Comparison of ENCODE assay signal across 19 cellular contexts in genomic region chr7:24442170-24442777, GRCh38.
DNase-seq lines count a peak whose midpoint lies in the region; ATAC-seq and TF ChIP-seq lines count a peak whose summit lies in the region.
"Had no signal": no experiment of that assay in that cellular context is flagged by ENCODE, and none has a peak within 500 bp of the region (broad histone marks: within the 10 kb centered on the region; RNA-seq: fewer than 3 reads in every experiment).

No MANE protein-coding gene starts in this region.

- H3K4ac ChIP-seq in H9 (ENCODE audit: low read depth, low read length) = no peak overlapping the region

- no peak overlapping the region for H3K4me2 ChIP-seq in H9 (ENCODE audit: insufficient read depth, insufficient read length, low read length)
- H3K4me2 ChIP-seq: KMS-11 had no signal

- no peak overlapping the region for H3K4me3 Mint-ChIP-seq in stimulated activated naive CD8-positive, alpha-beta T cell treated with anti-CD3 and anti-CD28 coated beads, Interleukin-15, amount 100 ng/mL, for 72 hours
- H3K4me3 Mint-ChIP-seq in immature natural killer cell = peak overlapping the region; percentile 82 to 95 (median 87)
- H3K4me3 Mint-ChIP-seq in H9 = no peak overlapping the region

- no peak overlapping the region for H4K8ac ChIP-seq in H9 (replicated peaks; ENCODE audit: insufficient read length, low read depth, low read length)

- no peaks in the 10 kb centered on the region for H4K20me1 ChIP-seq in H9 (ENCODE audit: control insufficient read depth, insufficient read depth, insufficient read length)

- H3K9me3 ChIP-seq in H9 (ENCODE audit: control insufficient read depth, low read depth, low read length) = no peaks in the 10 kb centered on the region
- H3K9me3 ChIP-seq: lower lobe of right lung, prostate gland, vagina had no signal

- no peaks in the 10 kb centered on the region; the same call in 1 of the 2 replicates for H3K27me3 ChIP-seq in H9 (ENCODE audit: insufficient read depth, low read length)
- H3K27me3 ChIP-seq: vagina had no signal

- no peak overlapping the region for H2BK12ac ChIP-seq in H9 (ENCODE audit: insufficient read length, low read depth, low read length)

- H4K5ac ChIP-seq in H9 (ENCODE audit: insufficient read length, low read depth, low read length) = no peak overlapping the region

- no peak overlapping the region for H2AK5ac ChIP-seq in H9 (ENCODE audit: insufficient read length, low read length)

- no peaks in the 10 kb centered on the region for H3K79me1 ChIP-seq in H9 (ENCODE audit: insufficient read depth, low read depth, low read length, poor library complexity, severe bottlenecking)

- H3K56ac ChIP-seq in H9 (ENCODE audit: insufficient read length, low read depth, low read length) = no peak overlapping the region

- no peak for DNase-seq in stimulated activated naive CD8-positive, alpha-beta T cell treated with anti-CD3 and anti-CD28 coated beads, Interleukin-15, Interleukin-2, amounts not matched to agents 100 U/mL and 50 U/mL, for 24 hours
- DNase-seq in stimulated activated naive CD8-positive, alpha-beta T cell treated with anti-CD3 and anti-CD28 coated beads, Interleukin-15, amount 100 ng/mL, for 72 hours = no peak
- DNase-seq in immature natural killer cell (peak; percentile 43 to 57 (median 50)), DMS53 treated with DMSO at 0.1 percent for 48 hours (lab: John Stamatoyannopoulos, UW; ENCODE audit: unreplicated experiment) (no peak), H9 (no peak), kidney glomerular epithelial cell (lab: John Stamatoyannopoulos, UW) (no peak), KBM-7 (no peak)
- DNase-seq: activated CD8-positive, alpha-beta memory T cell treated with anti-CD3 and anti-CD28 coated beads, Interleukin-2, amount 50 U/mL, for 48 hours; dermis blood vessel endothelial cell; erythroblast; lower lobe of right lung; naive thymus-derived CD8-positive, alpha-beta T cell; SHP77 treated with DMSO at 0.1 percent for 48 hours had no signal

- no peaks in the 10 kb centered on the region for H3K23me2 ChIP-seq in H9 (ENCODE audit: insufficient read length, low read depth, low read length, poor library complexity, severe bottlenecking)

- H3K4me1 ChIP-seq in H9 (ENCODE audit: insufficient read depth, low read length) = peaks cover 4% of the 10 kb centered on the region; the same call in 1 of the 2 replicates
- H3K4me1 ChIP-seq: lower lobe of right lung, prostate gland, vagina had no signal

- H2AFZ ChIP-seq in H9 (ENCODE audit: low read length) = no peak overlapping the region

- H3K23ac ChIP-seq in H9 (ENCODE audit: insufficient read length, low read depth, low read length) = no peak overlapping the region

- H3K14ac ChIP-seq in H9 (ENCODE audit: insufficient read depth, low read length) = no peak overlapping the region; the same call in 1 of the 2 replicates

- no peak overlapping the region for H3K27ac Mint-ChIP-seq in stimulated activated naive CD8-positive, alpha-beta T cell treated with anti-CD3 and anti-CD28 coated beads, Interleukin-15, amount 100 ng/mL, for 72 hours
- peak overlapping the region; percentile 80 to 96 (median 91) for H3K27ac Mint-ChIP-seq in immature natural killer cell
- H3K27ac Mint-ChIP-seq in H9 = no peak overlapping the region; a peak in 1 of 7 replicates
- H3K27ac Mint-ChIP-seq: activated naive CD4-positive, alpha-beta T cell treated with anti-CD3 and anti-CD28 coated beads, Interleukin-2, amount 50 U/mL, for 72 hours had no signal

- H2BK5ac ChIP-seq in H9 (ENCODE audit: insufficient read length, low read length) = no peak overlapping the region

- H2BK20ac ChIP-seq in H9 (ENCODE audit: low read depth, low read length, poor library complexity, severe bottlenecking) = no peak overlapping the region

- no peaks in the 10 kb centered on the region for H3K36me3 Mint-ChIP-seq in immature natural killer cell
- peaks cover 2 to 6% (median 4%) of the 10 kb centered on the region in 3 experiments; a peak in 2 of 7 replicates for H3K36me3 Mint-ChIP-seq in H9 (ENCODE audit: insufficient read depth in 1 of 3, low read depth in 3 of 3)

- H3K18ac ChIP-seq in H9 (ENCODE audit: insufficient read length, low read depth, low read length) = no peak overlapping the region

- in situ Hi-C loops in KBM-7 (cut with MboI; ENCODE audit: low pct_unique_long_range_greater_than_20kb, low sequenced_read_pairs) = no loop called here

- no CpG with 5 or more reads among the region's 4 CpGs for WGBS in H9 (ENCODE audit: extremely low coverage, insufficient read length, low lambda C conversion rate)

- no peak overlapping the region for H3K9ac ChIP-seq in H9 (ENCODE audit: extremely low read depth, insufficient read length, low read length)
- H3K9ac ChIP-seq: KMS-11 had no signal

- no peak overlapping the region for H3K27ac ChIP-seq in H9 (ENCODE audit: insufficient read length, low read depth, low read length)
- H3K27ac ChIP-seq: KMS-11, lower lobe of right lung, prostate gland, vagina had no signal

- H3K79me2 ChIP-seq in H9 (ENCODE audit: insufficient read depth, low read length) = no peaks in the 10 kb centered on the region

- no peaks in the 10 kb centered on the region for H3K9me3 Mint-ChIP-seq in stimulated activated naive CD8-positive, alpha-beta T cell treated with anti-CD3 and anti-CD28 coated beads, Interleukin-15, amount 100 ng/mL, for 72 hours
- H3K9me3 Mint-ChIP-seq in immature natural killer cell (no peaks in the 10 kb centered on the region), H9 (peaks cover 2 to 15% of the 10 kb centered on the region in 2 experiments; a peak in 4 of 5 replicates)

- no peak overlapping the region for H4K91ac ChIP-seq in H9 (ENCODE audit: insufficient read length, low read depth, low read length)

- H3K4me1 Mint-ChIP-seq in stimulated activated naive CD8-positive, alpha-beta T cell treated with anti-CD3 and anti-CD28 coated beads, Interleukin-15, amount 100 ng/mL, for 72 hours = no peaks in the 10 kb centered on the region
- H3K4me1 Mint-ChIP-seq in immature natural killer cell = peaks cover 38 to 54% of the 10 kb centered on the region in 2 donors
- H3K4me1 Mint-ChIP-seq in H9 = peaks cover 9 to 17% of the 10 kb centered on the region in 2 experiments

- H2BK15ac ChIP-seq in H9 (ENCODE audit: low read depth, low read length) = no peak overlapping the region

- ATAC-seq in stimulated activated naive CD8-positive, alpha-beta T cell treated with anti-CD3 and anti-CD28 coated beads, Interleukin-15, Interleukin-2, amounts not matched to agents 100 U/mL and 50 U/mL, for 24 hours = peak; percentile 19
- no peak for ATAC-seq in stimulated activated naive CD8-positive, alpha-beta T cell treated with anti-CD3 and anti-CD28 coated beads, Interleukin-15, amount 100 ng/mL, for 72 hours
- ATAC-seq in HG02759 (IDR thresholded peaks at IDR 0.05; ENCODE audit: unreplicated experiment) = peak; percentile 44
- ATAC-seq: activated CD4-positive, CD25-positive, alpha-beta regulatory T cell treated with anti-CD3 and anti-CD28 coated beads, Interleukin-2, amount 50 U/mL, for 24 hours; activated naive CD4-positive, alpha-beta T cell treated with anti-CD3 and anti-CD28 coated beads, Interleukin-2, amount 50 U/mL, for 72 hours; naive thymus-derived CD8-positive, alpha-beta T cell had no signal

- no peak overlapping the region for H3T11ph ChIP-seq in H9 (ENCODE audit: low read length)

- H2BK120ac ChIP-seq in H9 (ENCODE audit: low read depth, low read length, poor library complexity, severe bottlenecking) = no peak overlapping the region

- H3K27me3 Mint-ChIP-seq in stimulated activated naive CD8-positive, alpha-beta T cell treated with anti-CD3 and anti-CD28 coated beads, Interleukin-15, amount 100 ng/mL, for 72 hours = no peaks in the 10 kb centered on the region
- H3K27me3 Mint-ChIP-seq in immature natural killer cell (ENCODE audit: low read depth in 3 of 3) = peaks cover 2 to 3% (median 3%) of the 10 kb centered on the region in 3 donors
- H3K27me3 Mint-ChIP-seq in H9 (ENCODE audit: low read depth) = peaks cover 23% of the 10 kb centered on the region

- TF ChIP-seq CTCF in H9 (conservative IDR thresholded peaks at IDR 0.05) = no peak

Comparison
In these comparisons a context has a peak if more than half of its experiments do, and no peak if none do; other contexts are left out.
1. DNase-seq: peak in immature natural killer cell (3 of 3); none in stimulated activated naive CD8-positive, alpha-beta T cell treated with anti-CD3 and anti-CD28 coated beads, Interleukin-15, Interleukin-2, amounts not matched to agents 100 U/mL and 50 U/mL, for 24 hours (single experiment), stimulated activated naive CD8-positive, alpha-beta T cell treated with anti-CD3 and anti-CD28 coated beads, Interleukin-15, amount 100 ng/mL, for 72 hours (0 of 2), DMS53 treated with DMSO at 0.1 percent for 48 hours (single experiment), H9 (single experiment), kidney glomerular epithelial cell (single experiment) and KBM-7 (single experiment).
2. H3K27ac Mint-ChIP-seq: peak in immature natural killer cell (6 of 6); none in stimulated activated naive CD8-positive, alpha-beta T cell treated with anti-CD3 and anti-CD28 coated beads, Interleukin-15, amount 100 ng/mL, for 72 hours (0 of 2) and H9 (0 of 3).
3. H3K4me3 Mint-ChIP-seq: peak in immature natural killer cell (5 of 5); none in stimulated activated naive CD8-positive, alpha-beta T cell treated with anti-CD3 and anti-CD28 coated beads, Interleukin-15, amount 100 ng/mL, for 72 hours (0 of 2) and H9 (0 of 2).